ENCODE assay signal across 15 cellular contexts in genomic region chr11:67998150-67999045, GRCh38. TPM values are rescaled to one million over a fixed set of nuclear protein-coding genes. Genes with fewer than 3 reads are reported as not detected.
DNase-seq lines count a peak whose midpoint lies in the region; ATAC-seq and TF ChIP-seq lines count a peak whose summit lies in the region.
"Had no signal": no experiment of that assay in that cellular context is flagged by ENCODE, and none has a peak within 500 bp of the region (broad histone marks: within the 10 kb centered on the region; RNA-seq: fewer than 3 reads in every experiment).

No MANE protein-coding gene starts in this region.

- peaks cover 28% of the 10 kb centered on the region for H3K4me1 ChIP-seq in lower lobe of right lung
- H3K4me1 ChIP-seq: gastrocnemius medialis had no signal

- peak; percentile 29 for ATAC-seq in CD4-positive, alpha-beta T cell (ENCODE audit: poor library complexity)
- ATAC-seq in lower lobe of right lung: no peak
- no peak for ATAC-seq in GM21528 (IDR thresholded peaks at IDR 0.05; ENCODE audit: low FRiP score, unreplicated experiment)
- no peak for ATAC-seq in omental fat pad (ENCODE audit: low FRiP score)
- ATAC-seq: gastrocnemius medialis had no signal

- peaks cover 6% of the 10 kb centered on the region for H3K36me3 ChIP-seq in lower lobe of right lung
- H3K36me3 ChIP-seq: gastrocnemius medialis, right lobe of liver had no signal

- H3K9me3 Mint-ChIP-seq in CD4-positive, alpha-beta T cell: no peaks in the 10 kb centered on the region
- no peaks in the 10 kb centered on the region for H3K9me3 Mint-ChIP-seq in activated CD4-positive, alpha-beta memory T cell treated with anti-CD3 and anti-CD28 coated beads, Interleukin-2, amount 10 ng/mL, durations not matched to agents 7 days and 5 days
- H3K9me3 Mint-ChIP-seq in MCF 10A (ENCODE audit: unreplicated experiment): no peaks in the 10 kb centered on the region

- no TSS peak for BruUV-seq in MCF 10A (replicated peaks; lab: Mats Ljungman, UMichigan)

- CTCF ChIA-PET in CD4-positive, alpha-beta T cell (lab: Charles Lee): interaction anchor here (1.6 kb wide), 1 partner anchor 43 kb away, joined by 4 read pairs; no protein-coding TSS in a partner anchor
- CTCF ChIA-PET in activated CD4-positive, alpha-beta memory T cell treated with anti-CD3 and anti-CD28 coated beads, Interleukin-2, amount 10 ng/mL, durations not matched to agents 7 days and 5 days (lab: Charles Lee): no interaction called here
- CTCF ChIA-PET in MCF 10A (lab: Yijun Ruan, JAX): interaction anchor here (0.6 kb wide), 1 partner anchor 118 kb away, joined by 3 read pairs; no protein-coding TSS in a partner anchor

- no peaks in the 10 kb centered on the region for H3K27me3 ChIP-seq in CD4-positive, alpha-beta T cell (ENCODE audit: control insufficient read depth, insufficient read depth, low read length)
- no peaks in the 10 kb centered on the region for H3K27me3 ChIP-seq in lower lobe of right lung (ENCODE audit: low read depth)
- H3K27me3 ChIP-seq: gastrocnemius medialis, right lobe of liver had no signal

- TF ChIP-seq CTCF in CD4-positive, alpha-beta T cell (IDR thresholded peaks at IDR 0.05): no peak
- TF ChIP-seq CTCF in lower lobe of right lung (IDR thresholded peaks at IDR 0.05) (no peak), omental fat pad (IDR thresholded peaks at IDR 0.05) (no peak), MCF 10A (IDR thresholded peaks at IDR 0.05; ENCODE audit: unreplicated experiment) (no peak)

- H3K27ac Mint-ChIP-seq in CD4-positive, alpha-beta T cell: no peak overlapping the region
- peak overlapping the region; percentile 70 for H3K27ac Mint-ChIP-seq in activated CD4-positive, alpha-beta memory T cell treated with anti-CD3 and anti-CD28 coated beads, Interleukin-2, amount 10 ng/mL, durations not matched to agents 7 days and 5 days
- H3K27ac Mint-ChIP-seq in MCF 10A (ENCODE audit: low read depth, unreplicated experiment): no peak overlapping the region

- DNase-seq in CD4-positive, alpha-beta T cell: no peak
- peak; percentile 67 for DNase-seq in HT-29 (ENCODE audit: low spot score)
- peak; percentile 57 for DNase-seq in activated CD4-positive, alpha-beta memory T cell treated with anti-CD3 and anti-CD28 coated beads, Interleukin-2, amount 10 ng/mL, durations not matched to agents 7 days and 5 days
- DNase-seq in lower lobe of right lung: peak; percentile 41
- DNase-seq in omental fat pad (ENCODE audit: low spot score): no peak
- DNase-seq in MCF 10A (ENCODE audit: unreplicated experiment): no peak
- no peak for DNase-seq in substantia nigra (lab: John Stamatoyannopoulos, UW)
- DNase-seq: activated T-cell treated with anti-CD3 and anti-CD28 coated beads for 4 hours, gastrocnemius medialis, HCEC 1CT, NCI-H1417 treated with DMSO at 0.1 percent for 48 hours, NCI-H524 treated with DMSO at 0.1 percent for 48 hours, right lobe of liver, Right ventricle myocardium superior had no signal

- no peak overlapping the region for H3K4me3 Mint-ChIP-seq in CD4-positive, alpha-beta T cell
- no peak overlapping the region for H3K4me3 Mint-ChIP-seq in activated CD4-positive, alpha-beta memory T cell treated with anti-CD3 and anti-CD28 coated beads, Interleukin-2, amount 10 ng/mL, durations not matched to agents 7 days and 5 days
- no peak overlapping the region for H3K4me3 Mint-ChIP-seq in MCF 10A (ENCODE audit: unreplicated experiment)

- peaks cover 31% of the 10 kb centered on the region for H3K4me1 Mint-ChIP-seq in CD4-positive, alpha-beta T cell (ENCODE audit: low read depth)
- H3K4me1 Mint-ChIP-seq in activated CD4-positive, alpha-beta memory T cell treated with anti-CD3 and anti-CD28 coated beads, Interleukin-2, amount 10 ng/mL, durations not matched to agents 7 days and 5 days: peaks cover 44% of the 10 kb centered on the region
- no peaks in the 10 kb centered on the region for H3K4me1 Mint-ChIP-seq in MCF 10A (ENCODE audit: insufficient read depth, unreplicated experiment)

- H3K27ac ChIP-seq in CD4-positive, alpha-beta T cell (ENCODE audit: low read depth, low read length): no peak overlapping the region
- H3K27ac ChIP-seq in lower lobe of right lung: no peak overlapping the region
- H3K27ac ChIP-seq in substantia nigra (ENCODE audit: low read depth, low read length, poor library complexity, severe bottlenecking): no peak overlapping the region
- H3K27ac ChIP-seq: gastrocnemius medialis, right lobe of liver had no signal

- POLR2A ChIA-PET in CD4-positive, alpha-beta T cell (lab: Charles Lee): interaction anchor here (1.5 kb wide), 1 partner anchor 10 kb away, joined by 3 read pairs; no protein-coding TSS in a partner anchor
- POLR2A ChIA-PET in activated CD4-positive, alpha-beta memory T cell treated with anti-CD3 and anti-CD28 coated beads, Interleukin-2, amount 10 ng/mL, durations not matched to agents 7 days and 5 days (lab: Charles Lee): interaction anchor here (1.9 kb wide), 1 partner anchor 39 kb away, joined by 4 read pairs; no protein-coding TSS in a partner anchor
- POLR2A ChIA-PET in MCF 10A (lab: Yijun Ruan, JAX): interaction anchor here (1.2 kb wide), 1 partner anchor 10 kb away, joined by 3 read pairs; no protein-coding TSS in a partner anchor

- H3K4me3 ChIP-seq in lower lobe of right lung: no peak overlapping the region
- H3K4me3 ChIP-seq: gastrocnemius medialis, right lobe of liver had no signal

- no peaks in the 10 kb centered on the region for H3K27me3 Mint-ChIP-seq in CD4-positive, alpha-beta T cell
- H3K27me3 Mint-ChIP-seq in activated CD4-positive, alpha-beta memory T cell treated with anti-CD3 and anti-CD28 coated beads, Interleukin-2, amount 10 ng/mL, durations not matched to agents 7 days and 5 days: no peaks in the 10 kb centered on the region
- no peaks in the 10 kb centered on the region for H3K27me3 Mint-ChIP-seq in MCF 10A (ENCODE audit: insufficient read depth, unreplicated experiment)

- intact Hi-C loops in CD4-positive, alpha-beta T cell (cut with DNase I, micrococcal nuclease): no loop called here
- intact Hi-C loops in lower lobe of right lung (cut with DNase I): no loop called here
- intact Hi-C loops in MCF 10A (cut with micrococcal nuclease): no loop called here

- H3K9me3 ChIP-seq in CD4-positive, alpha-beta T cell (ENCODE audit: control insufficient read depth, low read length): no peaks in the 10 kb centered on the region
- H3K9me3 ChIP-seq in lower lobe of right lung: no peaks in the 10 kb centered on the region
- H3K9me3 ChIP-seq: gastrocnemius medialis, right lobe of liver had no signal

- peaks cover 8% of the 10 kb centered on the region for H3K36me3 Mint-ChIP-seq in CD4-positive, alpha-beta T cell (ENCODE audit: low read depth)
- H3K36me3 Mint-ChIP-seq in activated CD4-positive, alpha-beta memory T cell treated with anti-CD3 and anti-CD28 coated beads, Interleukin-2, amount 10 ng/mL, durations not matched to agents 7 days and 5 days (ENCODE audit: low read depth): peaks cover 22% of the 10 kb centered on the region
- peaks cover 9% of the 10 kb centered on the region for H3K36me3 Mint-ChIP-seq in MCF 10A (ENCODE audit: insufficient read depth, unreplicated experiment)

RNA-seq across cellular contexts. Expression of gene UNC93B1, which starts 5.5 kb away (rescaled TPM):
- total RNA-seq in CD4-positive, alpha-beta T cell: 10 to 100 TPM; 21.3 to 22.0 TPM
- 164 and 197 TPM in 2 replicates for total RNA-seq in HT-29 (2014; rRNA removed; shearing (Covaris generic))
- 10 to 100 TPM; 41.7 to 42.0 TPM for total RNA-seq in activated CD4-positive, alpha-beta memory T cell treated with anti-CD3 and anti-CD28 coated beads, Interleukin-2, amount 10 ng/mL, durations not matched to agents 7 days and 5 days
- total RNA-seq in lower lobe of right lung: 121 TPM
- 10 to 100 TPM; 33.5 to 63.8 (median 51.4) TPM for total RNA-seq in omental fat pad
- total RNA-seq in MCF 10A (2022): 14.7 and 14.9 TPM in 2 replicates

RNA-seq across cellular contexts. Expression of gene ALDH3B1, which starts 11.7 kb away (rescaled TPM):
- under 1 TPM; 0.34 to 0.44 TPM for total RNA-seq in CD4-positive, alpha-beta T cell
- 108 and 113 TPM in 2 replicates for total RNA-seq in HT-29 (2014; rRNA removed; shearing (Covaris generic))
- total RNA-seq in activated CD4-positive, alpha-beta memory T cell treated with anti-CD3 and anti-CD28 coated beads, Interleukin-2, amount 10 ng/mL, durations not matched to agents 7 days and 5 days: not detected
- 104 TPM for total RNA-seq in lower lobe of right lung
- 10 to 100 TPM; 20.5 to 90.8 (median 30.9) TPM for total RNA-seq in omental fat pad
- 37.2 and 50.1 TPM in 2 replicates for total RNA-seq in MCF 10A (2022)

RNA-seq across cellular contexts. Expression of gene NDUFS8, which starts 32.1 kb away (rescaled TPM):
- 10 to 100 TPM; 70.5 to 72.5 TPM for total RNA-seq in CD4-positive, alpha-beta T cell
- total RNA-seq in HT-29 (2014; rRNA removed; shearing (Covaris generic)): 564 and 590 TPM in 2 replicates
- 100 to 1,000 TPM; 112 to 128 TPM for total RNA-seq in activated CD4-positive, alpha-beta memory T cell treated with anti-CD3 and anti-CD28 coated beads, Interleukin-2, amount 10 ng/mL, durations not matched to agents 7 days and 5 days
- 95.5 TPM for total RNA-seq in lower lobe of right lung
- 100 to 1,000 TPM in 3 of 4 donors, 10 to 100 TPM in 1; 91.1 to 155 (median 128) TPM for total RNA-seq in omental fat pad
- 211 and 229 TPM in 2 replicates for total RNA-seq in MCF 10A (2022)

RNA-seq across cellular contexts. Expression of gene TCIRG1, which starts 40.4 kb away (rescaled TPM):
- 100 to 1,000 TPM; 202 to 207 TPM for total RNA-seq in CD4-positive, alpha-beta T cell
- 219 and 232 TPM in 2 replicates for total RNA-seq in HT-29 (2014; rRNA removed; shearing (Covaris generic))
- 100 to 1,000 TPM; 295 TPM for total RNA-seq in activated CD4-positive, alpha-beta memory T cell treated with anti-CD3 and anti-CD28 coated beads, Interleukin-2, amount 10 ng/mL, durations not matched to agents 7 days and 5 days
- total RNA-seq in lower lobe of right lung (276 TPM), omental fat pad (100 to 1,000 TPM in 3 of 4 donors, 10 to 100 TPM in 1; 84.4 to 251 (median 142) TPM), MCF 10A (2022) (10.7 and 12.3 TPM in 2 replicates)

Comparison
In these comparisons a context has a peak if more than half of its experiments do, and no peak if none do; other contexts are left out.
1. DNase-seq: peak in HT-29 (single experiment), activated CD4-positive, alpha-beta memory T cell treated with anti-CD3 and anti-CD28 coated beads, Interleukin-2, amount 10 ng/mL, durations not matched to agents 7 days and 5 days (single experiment) and lower lobe of right lung (single experiment); none in CD4-positive, alpha-beta T cell (0 of 10), omental fat pad (single experiment), MCF 10A (single experiment) and substantia nigra (0 of 49).
2. RNA of gene ALDH3B1, which starts 11.7 kb away (total RNA-seq): 108 to 113 TPM in HT-29, 104 TPM in lower lobe of right lung (single experiment), 37.2 to 50.1 TPM in MCF 10A and 20.5 to 90.8 TPM in omental fat pad; 0.34 to 0.44 TPM in CD4-positive, alpha-beta T cell and not detected in activated CD4-positive, alpha-beta memory T cell treated with anti-CD3 and anti-CD28 coated beads, Interleukin-2, amount 10 ng/mL, durations not matched to agents 7 days and 5 days; every median in the first group is over 10 times any median in the second.